9 cellular contexts compared by ENCODE assay signal in the genomic region with DNA sequence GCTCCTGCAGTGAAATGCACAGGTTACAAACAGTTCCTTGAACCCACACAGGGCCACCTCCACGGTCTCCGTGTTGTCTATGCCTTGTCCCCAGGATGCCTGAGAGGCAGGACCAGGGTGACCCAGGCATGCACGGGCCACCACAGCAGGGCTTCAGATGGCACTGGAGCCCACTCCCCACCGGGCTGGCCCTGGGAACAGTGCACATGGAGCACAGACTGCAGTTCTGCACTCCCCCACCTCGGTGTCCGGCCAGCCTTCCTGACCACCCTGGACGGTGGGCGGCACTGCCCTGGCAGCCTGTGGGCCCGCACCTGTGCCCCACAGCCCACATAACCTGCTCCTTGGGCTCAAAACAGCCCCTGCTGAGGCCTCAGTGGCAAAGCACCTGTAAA. TPM values are rescaled to one million over a fixed set of nuclear protein-coding genes. Genes with fewer than 3 reads are reported as not detected.
DNase-seq lines count a peak whose midpoint lies in the region; ATAC-seq and TF ChIP-seq lines count a peak whose summit lies in the region.
"Had no signal": no experiment of that assay in that cellular context is flagged by ENCODE, and none has a peak within 500 bp of the region (broad histone marks: within the 10 kb centered on the region; RNA-seq: fewer than 3 reads in every experiment).

No MANE protein-coding gene starts in this region.

- H3K27ac ChIP-seq in lower lobe of right lung (peak overlapping the region; percentile 64), thymus (ENCODE audit: low read depth) (peak overlapping the region; percentile 26)

- DNase-seq in activated naive CD4-positive, alpha-beta T cell (lab: John Stamatoyannopoulos, UW), result no peak
- DNase-seq in WTC11 (ENCODE audit: low spot score) (no peak), lower lobe of right lung (no peak), NCI-H1436 (lab: John Stamatoyannopoulos, UW) (no peak), ecto neural progenitor cell (ENCODE audit: low spot score) (no peak), DMS153 treated with DMSO at 0.1 percent for 48 hours (lab: John Stamatoyannopoulos, UW; ENCODE audit: unreplicated experiment) (no peak)

- no peaks in the 10 kb centered on the region for H3K36me3 ChIP-seq in lower lobe of right lung
- H3K36me3 ChIP-seq in thymus (ENCODE audit: control insufficient read depth, insufficient read depth), result peaks cover 4% of the 10 kb centered on the region

- ATAC-seq in WTC11, result no peak
- no peak for ATAC-seq in lower lobe of right lung
- ATAC-seq: body of pancreas had no signal

- no peaks in the 10 kb centered on the region for H3K9me3 ChIP-seq in lower lobe of right lung
- H3K9me3 ChIP-seq in thymus (ENCODE audit: control insufficient read depth), result no peaks in the 10 kb centered on the region
- H3K9me3 ChIP-seq: body of pancreas had no signal

- TF ChIP-seq CTCF in WTC11 (IDR thresholded peaks at IDR 0.05) (no peak), lower lobe of right lung (IDR thresholded peaks at IDR 0.05) (no peak)

- POLR2A ChIA-PET in WTC11 (lab: Charles Lee), result no interaction called here

- H3K27me3 ChIP-seq in lower lobe of right lung (ENCODE audit: low read depth) (no peaks in the 10 kb centered on the region), thymus (ENCODE audit: control insufficient read depth, insufficient read depth) (no peaks in the 10 kb centered on the region)
- H3K27me3 ChIP-seq: body of pancreas had no signal

- H3K4me3 ChIP-seq in lower lobe of right lung, result no peak overlapping the region
- H3K4me3 ChIP-seq in thymus (ENCODE audit: low read length), result no peak overlapping the region
- H3K4me3 ChIP-seq: body of pancreas had no signal

- no peaks in the 10 kb centered on the region for H3K36me3 Mint-ChIP-seq in activated naive CD4-positive, alpha-beta T cell treated with anti-CD3 and anti-CD28 coated beads, Interleukin-2, amount 50 U/mL, for 24 hours
- no peaks in the 10 kb centered on the region for H3K36me3 Mint-ChIP-seq in WTC11

- no peaks in the 10 kb centered on the region for H3K9me3 Mint-ChIP-seq in activated naive CD4-positive, alpha-beta T cell treated with anti-CD3 and anti-CD28 coated beads, Interleukin-2, amount 50 U/mL, for 24 hours
- H3K9me3 Mint-ChIP-seq in WTC11, result no peaks in the 10 kb centered on the region

- no peak overlapping the region for H3K27ac Mint-ChIP-seq in activated naive CD4-positive, alpha-beta T cell treated with anti-CD3 and anti-CD28 coated beads, Interleukin-2, amount 50 U/mL, for 24 hours
- peak overlapping the region; percentile 91; the same call in 1 of the 2 replicates for H3K27ac Mint-ChIP-seq in WTC11

- intact Hi-C loops in lower lobe of right lung (cut with DNase I), result no loop called here

- peak overlapping the region; percentile 78 for H3K4me3 Mint-ChIP-seq in activated naive CD4-positive, alpha-beta T cell treated with anti-CD3 and anti-CD28 coated beads, Interleukin-2, amount 50 U/mL, for 24 hours
- H3K4me3 Mint-ChIP-seq in WTC11, result no peak overlapping the region

- H3K4me1 Mint-ChIP-seq in activated naive CD4-positive, alpha-beta T cell treated with anti-CD3 and anti-CD28 coated beads, Interleukin-2, amount 50 U/mL, for 24 hours, result peaks cover 89% of the 10 kb centered on the region
- peaks cover 63% of the 10 kb centered on the region for H3K4me1 Mint-ChIP-seq in WTC11

- H3K27me3 Mint-ChIP-seq in activated naive CD4-positive, alpha-beta T cell treated with anti-CD3 and anti-CD28 coated beads, Interleukin-2, amount 50 U/mL, for 24 hours, result no peaks in the 10 kb centered on the region
- no peaks in the 10 kb centered on the region for H3K27me3 Mint-ChIP-seq in WTC11 (ENCODE audit: low read depth)

- WGBS in thymus, result 82% methylated on average over 9 of the region's 9 CpGs

- CTCF ChIA-PET in WTC11 (lab: Charles Lee), result no interaction called here

- peaks cover 90% of the 10 kb centered on the region for H3K4me1 ChIP-seq in lower lobe of right lung
- H3K4me1 ChIP-seq in thymus (ENCODE audit: control insufficient read depth, insufficient read depth, low read length), result peaks cover 49% of the 10 kb centered on the region

TF ChIP-seq in WTC11, 78 proteins besides CTCF, POLR2A, EP300 and RAD21 (continues in another document):
- TF ChIP-seq IRF2 (CRISPR knock-in tag; IDR thresholded peaks at IDR 0.05; ENCODE audit: borderline replicate concordance, low read depth) (no peak), ZNF671 (CRISPR knock-in tag; IDR thresholded peaks at IDR 0.05) (no peak), ZNF416 (CRISPR knock-in tag; IDR thresholded peaks at IDR 0.05) (no peak), NFATC4 (CRISPR knock-in tag; IDR thresholded peaks at IDR 0.05) (no peak), PRRX2 (CRISPR knock-in tag; IDR thresholded peaks at IDR 0.05) (no peak)
- TF ChIP-seq, protein P1, sequence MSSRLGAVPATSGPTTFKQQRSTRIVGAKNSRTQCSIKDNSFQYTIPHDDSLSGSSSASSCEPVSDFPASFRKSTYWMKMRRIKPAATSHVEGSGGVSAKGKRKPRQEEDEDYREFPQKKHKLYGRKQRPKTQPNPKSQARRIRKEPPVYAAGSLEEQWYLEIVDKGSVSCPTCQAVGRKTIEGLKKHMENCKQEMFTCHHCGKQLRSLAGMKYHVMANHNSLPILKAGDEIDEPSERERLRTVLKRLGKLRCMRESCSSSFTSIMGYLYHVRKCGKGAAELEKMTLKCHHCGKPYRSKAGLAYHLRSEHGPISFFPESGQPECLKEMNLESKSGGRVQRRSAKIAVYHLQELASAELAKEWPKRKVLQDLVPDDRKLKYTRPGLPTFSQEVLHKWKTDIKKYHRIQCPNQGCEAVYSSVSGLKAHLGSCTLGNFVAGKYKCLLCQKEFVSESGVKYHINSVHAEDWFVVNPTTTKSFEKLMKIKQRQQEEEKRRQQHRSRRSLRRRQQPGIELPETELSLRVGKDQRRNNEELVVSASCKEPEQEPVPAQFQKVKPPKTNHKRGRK (CRISPR knock-in tag; IDR thresholded peaks at IDR 0.05; ENCODE audit: borderline replicate concordance), result no peak
- TF ChIP-seq, protein P2, sequence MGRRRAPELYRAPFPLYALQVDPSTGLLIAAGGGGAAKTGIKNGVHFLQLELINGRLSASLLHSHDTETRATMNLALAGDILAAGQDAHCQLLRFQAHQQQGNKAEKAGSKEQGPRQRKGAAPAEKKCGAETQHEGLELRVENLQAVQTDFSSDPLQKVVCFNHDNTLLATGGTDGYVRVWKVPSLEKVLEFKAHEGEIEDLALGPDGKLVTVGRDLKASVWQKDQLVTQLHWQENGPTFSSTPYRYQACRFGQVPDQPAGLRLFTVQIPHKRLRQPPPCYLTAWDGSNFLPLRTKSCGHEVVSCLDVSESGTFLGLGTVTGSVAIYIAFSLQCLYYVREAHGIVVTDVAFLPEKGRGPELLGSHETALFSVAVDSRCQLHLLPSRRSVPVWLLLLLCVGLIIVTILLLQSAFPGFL (CRISPR knock-in tag; IDR thresholded peaks at IDR 0.05; ENCODE audit: borderline replicate concordance), result no peak
- TF ChIP-seq, protein P3, sequence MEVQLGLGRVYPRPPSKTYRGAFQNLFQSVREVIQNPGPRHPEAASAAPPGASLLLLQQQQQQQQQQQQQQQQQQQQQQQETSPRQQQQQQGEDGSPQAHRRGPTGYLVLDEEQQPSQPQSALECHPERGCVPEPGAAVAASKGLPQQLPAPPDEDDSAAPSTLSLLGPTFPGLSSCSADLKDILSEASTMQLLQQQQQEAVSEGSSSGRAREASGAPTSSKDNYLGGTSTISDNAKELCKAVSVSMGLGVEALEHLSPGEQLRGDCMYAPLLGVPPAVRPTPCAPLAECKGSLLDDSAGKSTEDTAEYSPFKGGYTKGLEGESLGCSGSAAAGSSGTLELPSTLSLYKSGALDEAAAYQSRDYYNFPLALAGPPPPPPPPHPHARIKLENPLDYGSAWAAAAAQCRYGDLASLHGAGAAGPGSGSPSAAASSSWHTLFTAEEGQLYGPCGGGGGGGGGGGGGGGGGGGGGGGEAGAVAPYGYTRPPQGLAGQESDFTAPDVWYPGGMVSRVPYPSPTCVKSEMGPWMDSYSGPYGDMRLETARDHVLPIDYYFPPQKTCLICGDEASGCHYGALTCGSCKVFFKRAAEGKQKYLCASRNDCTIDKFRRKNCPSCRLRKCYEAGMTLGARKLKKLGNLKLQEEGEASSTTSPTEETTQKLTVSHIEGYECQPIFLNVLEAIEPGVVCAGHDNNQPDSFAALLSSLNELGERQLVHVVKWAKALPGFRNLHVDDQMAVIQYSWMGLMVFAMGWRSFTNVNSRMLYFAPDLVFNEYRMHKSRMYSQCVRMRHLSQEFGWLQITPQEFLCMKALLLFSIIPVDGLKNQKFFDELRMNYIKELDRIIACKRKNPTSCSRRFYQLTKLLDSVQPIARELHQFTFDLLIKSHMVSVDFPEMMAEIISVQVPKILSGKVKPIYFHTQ (CRISPR knock-in tag; IDR thresholded peaks at IDR 0.05), result no peak
- TF ChIP-seq, protein P4, sequence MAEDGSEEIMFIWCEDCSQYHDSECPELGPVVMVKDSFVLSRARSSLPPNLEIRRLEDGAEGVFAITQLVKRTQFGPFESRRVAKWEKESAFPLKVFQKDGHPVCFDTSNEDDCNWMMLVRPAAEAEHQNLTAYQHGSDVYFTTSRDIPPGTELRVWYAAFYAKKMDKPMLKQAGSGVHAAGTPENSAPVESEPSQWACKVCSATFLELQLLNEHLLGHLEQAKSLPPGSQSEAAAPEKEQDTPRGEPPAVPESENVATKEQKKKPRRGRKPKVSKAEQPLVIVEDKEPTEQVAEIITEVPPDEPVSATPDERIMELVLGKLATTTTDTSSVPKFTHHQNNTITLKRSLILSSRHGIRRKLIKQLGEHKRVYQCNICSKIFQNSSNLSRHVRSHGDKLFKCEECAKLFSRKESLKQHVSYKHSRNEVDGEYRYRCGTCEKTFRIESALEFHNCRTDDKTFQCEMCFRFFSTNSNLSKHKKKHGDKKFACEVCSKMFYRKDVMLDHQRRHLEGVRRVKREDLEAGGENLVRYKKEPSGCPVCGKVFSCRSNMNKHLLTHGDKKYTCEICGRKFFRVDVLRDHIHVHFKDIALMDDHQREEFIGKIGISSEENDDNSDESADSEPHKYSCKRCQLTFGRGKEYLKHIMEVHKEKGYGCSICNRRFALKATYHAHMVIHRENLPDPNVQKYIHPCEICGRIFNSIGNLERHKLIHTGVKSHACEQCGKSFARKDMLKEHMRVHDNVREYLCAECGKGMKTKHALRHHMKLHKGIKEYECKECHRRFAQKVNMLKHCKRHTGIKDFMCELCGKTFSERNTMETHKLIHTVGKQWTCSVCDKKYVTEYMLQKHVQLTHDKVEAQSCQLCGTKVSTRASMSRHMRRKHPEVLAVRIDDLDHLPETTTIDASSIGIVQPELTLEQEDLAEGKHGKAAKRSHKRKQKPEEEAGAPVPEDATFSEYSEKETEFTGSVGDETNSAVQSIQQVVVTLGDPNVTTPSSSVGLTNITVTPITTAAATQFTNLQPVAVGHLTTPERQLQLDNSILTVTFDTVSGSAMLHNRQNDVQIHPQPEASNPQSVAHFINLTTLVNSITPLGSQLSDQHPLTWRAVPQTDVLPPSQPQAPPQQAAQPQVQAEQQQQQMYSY (CRISPR knock-in tag; IDR thresholded peaks at IDR 0.05), result no peak

RNA-seq across cellular contexts. Expression of a gene that starts 14.3 kb away (rescaled TPM):
- 27.5 to 28.5 TPM (median 28.0 TPM) in 3 replicates for total RNA-seq in WTC11 (2021)
- total RNA-seq in lower lobe of right lung, result 47.3 TPM
- polyA plus RNA-seq in thymus, result 31.3 TPM

RNA-seq across cellular contexts. Expression of a gene that starts 41.5 kb away (rescaled TPM):
- total RNA-seq in WTC11 (2021) (11.7 to 14.2 TPM (median 12.3 TPM) in 3 replicates), lower lobe of right lung (11.1 TPM)
- 8.1 TPM for polyA plus RNA-seq in thymus

RNA-seq across cellular contexts. Expression of a gene that starts 44.2 kb away (rescaled TPM):
- total RNA-seq in WTC11 (2021) (67.4 to 98.7 TPM (median 75.8 TPM) in 3 replicates), lower lobe of right lung (35.4 TPM)
- polyA plus RNA-seq in thymus, result 25.4 TPM
